ENCODE assay signal across 10 cellular contexts in genomic region chr7:88759956-88760515, GRCh38. TPM values are rescaled to one million over a fixed set of nuclear protein-coding genes. Genes with fewer than 3 reads are reported as not detected.
A peak's percentile ranks its signal among the peaks of the same experiment; 100 is the strongest.
DNase-seq lines count a peak whose midpoint lies in the region; ATAC-seq and TF ChIP-seq lines count a peak whose summit lies in the region.
"Had no signal": no experiment of that assay in that cellular context is flagged by ENCODE, and none has a peak within 500 bp of the region (broad histone marks: within the 10 kb centered on the region; RNA-seq: fewer than 3 reads in every experiment).

No MANE protein-coding gene starts in this region.

- no peaks in the 10 kb centered on the region for H3K9me2 ChIP-seq in GM23338 (ENCODE audit: insufficient read depth)

- H3K79me2 ChIP-seq in GM23338 (replicated peaks; ENCODE audit: insufficient read depth): no peaks in the 10 kb centered on the region

- H3K4me1 ChIP-seq in GM23338 (ENCODE audit: insufficient read depth) (peaks cover 3% of the 10 kb centered on the region; the same call in 1 of the 2 replicates), NT2/D1 (ENCODE audit: insufficient read depth, insufficient read length) (no peaks in the 10 kb centered on the region)

- H3F3A ChIP-seq in GM23338 (replicated peaks; ENCODE audit: low read depth): no peaks in the 10 kb centered on the region

- H3K27ac ChIP-seq in GM23338 (ENCODE audit: low read depth): no peak overlapping the region
- H3K27ac ChIP-seq: upper lobe of left lung had no signal

- H3K9me3 Mint-ChIP-seq in GM23338 (no peaks in the 10 kb centered on the region; the same call in 2 of the 3 replicates), glutamatergic neuron (ENCODE audit: unreplicated experiment) (peaks cover 3% of the 10 kb centered on the region), progenitor cell of endocrine pancreas (ENCODE audit: low read depth) (no peaks in the 10 kb centered on the region)

- no peaks in the 10 kb centered on the region for H3K36me3 ChIP-seq in GM23338 (ENCODE audit: insufficient read depth)
- no peaks in the 10 kb centered on the region for H3K36me3 ChIP-seq in NT2/D1 (ENCODE audit: insufficient read depth, insufficient read length, low read length)
- H3K36me3 ChIP-seq: upper lobe of left lung had no signal

- no peaks in the 10 kb centered on the region for H3K9me3 ChIP-seq in NT2/D1 (ENCODE audit: insufficient read depth, low read length)
- H3K9me3 ChIP-seq: upper lobe of left lung had no signal

- TF ChIP-seq CTCF in GM23338 (conservative IDR thresholded peaks at IDR 0.05; ENCODE audit: low read depth in 2 of 2) (no peak), glutamatergic neuron (IDR thresholded peaks at IDR 0.05; ENCODE audit: partially characterized antibody, unreplicated experiment) (no peak), progenitor cell of endocrine pancreas (IDR thresholded peaks at IDR 0.05; ENCODE audit: unreplicated experiment) (no peak)

- peak; percentile 4 for DNase-seq in GM23338 (ENCODE audit: low spot score)
- no peak for DNase-seq in NT2/D1 (ENCODE audit: low read depth, low spot score)
- no peak for DNase-seq in glutamatergic neuron
- DNase-seq in progenitor cell of endocrine pancreas (ENCODE audit: low spot score, unreplicated experiment): no peak
- no peak for DNase-seq in middle frontal gyrus (ENCODE audit: extremely low spot score, low spot score)
- no peak for DNase-seq in posterior cingulate gyrus
- DNase-seq: activated T-cell treated with anti-CD3 and anti-CD28 coated beads for 4 hours, natural killer cell had no signal

- peak overlapping the region; percentile 97 for H2AFZ ChIP-seq in GM23338

- H4K20me1 ChIP-seq in GM23338 (replicated peaks; ENCODE audit: insufficient read depth): no peaks in the 10 kb centered on the region

- H3K4me2 ChIP-seq in GM23338: peak overlapping the region; percentile 91

- H3K4me3 ChIP-seq in GM23338 (peak overlapping the region; percentile 65), NT2/D1 (ENCODE audit: insufficient read length, low read depth) (peak overlapping the region; percentile 45)

- H3K27me3 Mint-ChIP-seq in GM23338 (ENCODE audit: insufficient read depth, low read depth, poor library complexity): peaks cover 24% of the 10 kb centered on the region
- H3K27me3 Mint-ChIP-seq in glutamatergic neuron (ENCODE audit: unreplicated experiment): peaks cover 3% of the 10 kb centered on the region
- peaks cover 55% of the 10 kb centered on the region for H3K27me3 Mint-ChIP-seq in progenitor cell of endocrine pancreas

- peak overlapping the region; percentile 81 for H3K4me3 Mint-ChIP-seq in GM23338
- peak overlapping the region; percentile 87 for H3K4me3 Mint-ChIP-seq in glutamatergic neuron (ENCODE audit: unreplicated experiment)
- H3K4me3 Mint-ChIP-seq in progenitor cell of endocrine pancreas (ENCODE audit: low read depth): peak overlapping the region; percentile 66
- H3K4me3 Mint-ChIP-seq: natural killer cell had no signal

- no peak overlapping the region for H3K27ac Mint-ChIP-seq in GM23338
- peak overlapping the region; percentile 49 for H3K27ac Mint-ChIP-seq in glutamatergic neuron (ENCODE audit: unreplicated experiment)
- no peak overlapping the region for H3K27ac Mint-ChIP-seq in progenitor cell of endocrine pancreas
- H3K27ac Mint-ChIP-seq: natural killer cell had no signal

- H3K36me3 Mint-ChIP-seq in GM23338 (ENCODE audit: low read depth): no peaks in the 10 kb centered on the region
- no peaks in the 10 kb centered on the region for H3K36me3 Mint-ChIP-seq in glutamatergic neuron (ENCODE audit: unreplicated experiment)
- H3K36me3 Mint-ChIP-seq in progenitor cell of endocrine pancreas (ENCODE audit: insufficient read depth): no peaks in the 10 kb centered on the region

- peaks cover 8% of the 10 kb centered on the region for H3K4me1 Mint-ChIP-seq in GM23338
- H3K4me1 Mint-ChIP-seq in glutamatergic neuron (ENCODE audit: low read depth, unreplicated experiment): peaks cover 2% of the 10 kb centered on the region
- peaks cover 19% of the 10 kb centered on the region for H3K4me1 Mint-ChIP-seq in progenitor cell of endocrine pancreas (ENCODE audit: low read depth)
- H3K4me1 Mint-ChIP-seq: natural killer cell had no signal

- ATAC-seq in GM23338: no peak
- ATAC-seq in HG02870 (IDR thresholded peaks at IDR 0.05; ENCODE audit: unreplicated experiment): no peak
- ATAC-seq: natural killer cell had no signal

- H3K27me3 ChIP-seq in GM23338 (ENCODE audit: insufficient read depth) (peaks cover 51% of the 10 kb centered on the region), NT2/D1 (ENCODE audit: insufficient read depth, insufficient read length) (peaks cover 32% of the 10 kb centered on the region)

- peak overlapping the region; percentile 32 for H3K9ac ChIP-seq in NT2/D1 (ENCODE audit: insufficient read length, low read depth)

- intact Hi-C loops in posterior cingulate gyrus (cut with DNase I): no loop called here

TF ChIP-seq in GM23338, 12 proteins besides CTCF, POLR2A, EP300 and RAD21 (continues in another document):
- TF ChIP-seq, protein P1, sequence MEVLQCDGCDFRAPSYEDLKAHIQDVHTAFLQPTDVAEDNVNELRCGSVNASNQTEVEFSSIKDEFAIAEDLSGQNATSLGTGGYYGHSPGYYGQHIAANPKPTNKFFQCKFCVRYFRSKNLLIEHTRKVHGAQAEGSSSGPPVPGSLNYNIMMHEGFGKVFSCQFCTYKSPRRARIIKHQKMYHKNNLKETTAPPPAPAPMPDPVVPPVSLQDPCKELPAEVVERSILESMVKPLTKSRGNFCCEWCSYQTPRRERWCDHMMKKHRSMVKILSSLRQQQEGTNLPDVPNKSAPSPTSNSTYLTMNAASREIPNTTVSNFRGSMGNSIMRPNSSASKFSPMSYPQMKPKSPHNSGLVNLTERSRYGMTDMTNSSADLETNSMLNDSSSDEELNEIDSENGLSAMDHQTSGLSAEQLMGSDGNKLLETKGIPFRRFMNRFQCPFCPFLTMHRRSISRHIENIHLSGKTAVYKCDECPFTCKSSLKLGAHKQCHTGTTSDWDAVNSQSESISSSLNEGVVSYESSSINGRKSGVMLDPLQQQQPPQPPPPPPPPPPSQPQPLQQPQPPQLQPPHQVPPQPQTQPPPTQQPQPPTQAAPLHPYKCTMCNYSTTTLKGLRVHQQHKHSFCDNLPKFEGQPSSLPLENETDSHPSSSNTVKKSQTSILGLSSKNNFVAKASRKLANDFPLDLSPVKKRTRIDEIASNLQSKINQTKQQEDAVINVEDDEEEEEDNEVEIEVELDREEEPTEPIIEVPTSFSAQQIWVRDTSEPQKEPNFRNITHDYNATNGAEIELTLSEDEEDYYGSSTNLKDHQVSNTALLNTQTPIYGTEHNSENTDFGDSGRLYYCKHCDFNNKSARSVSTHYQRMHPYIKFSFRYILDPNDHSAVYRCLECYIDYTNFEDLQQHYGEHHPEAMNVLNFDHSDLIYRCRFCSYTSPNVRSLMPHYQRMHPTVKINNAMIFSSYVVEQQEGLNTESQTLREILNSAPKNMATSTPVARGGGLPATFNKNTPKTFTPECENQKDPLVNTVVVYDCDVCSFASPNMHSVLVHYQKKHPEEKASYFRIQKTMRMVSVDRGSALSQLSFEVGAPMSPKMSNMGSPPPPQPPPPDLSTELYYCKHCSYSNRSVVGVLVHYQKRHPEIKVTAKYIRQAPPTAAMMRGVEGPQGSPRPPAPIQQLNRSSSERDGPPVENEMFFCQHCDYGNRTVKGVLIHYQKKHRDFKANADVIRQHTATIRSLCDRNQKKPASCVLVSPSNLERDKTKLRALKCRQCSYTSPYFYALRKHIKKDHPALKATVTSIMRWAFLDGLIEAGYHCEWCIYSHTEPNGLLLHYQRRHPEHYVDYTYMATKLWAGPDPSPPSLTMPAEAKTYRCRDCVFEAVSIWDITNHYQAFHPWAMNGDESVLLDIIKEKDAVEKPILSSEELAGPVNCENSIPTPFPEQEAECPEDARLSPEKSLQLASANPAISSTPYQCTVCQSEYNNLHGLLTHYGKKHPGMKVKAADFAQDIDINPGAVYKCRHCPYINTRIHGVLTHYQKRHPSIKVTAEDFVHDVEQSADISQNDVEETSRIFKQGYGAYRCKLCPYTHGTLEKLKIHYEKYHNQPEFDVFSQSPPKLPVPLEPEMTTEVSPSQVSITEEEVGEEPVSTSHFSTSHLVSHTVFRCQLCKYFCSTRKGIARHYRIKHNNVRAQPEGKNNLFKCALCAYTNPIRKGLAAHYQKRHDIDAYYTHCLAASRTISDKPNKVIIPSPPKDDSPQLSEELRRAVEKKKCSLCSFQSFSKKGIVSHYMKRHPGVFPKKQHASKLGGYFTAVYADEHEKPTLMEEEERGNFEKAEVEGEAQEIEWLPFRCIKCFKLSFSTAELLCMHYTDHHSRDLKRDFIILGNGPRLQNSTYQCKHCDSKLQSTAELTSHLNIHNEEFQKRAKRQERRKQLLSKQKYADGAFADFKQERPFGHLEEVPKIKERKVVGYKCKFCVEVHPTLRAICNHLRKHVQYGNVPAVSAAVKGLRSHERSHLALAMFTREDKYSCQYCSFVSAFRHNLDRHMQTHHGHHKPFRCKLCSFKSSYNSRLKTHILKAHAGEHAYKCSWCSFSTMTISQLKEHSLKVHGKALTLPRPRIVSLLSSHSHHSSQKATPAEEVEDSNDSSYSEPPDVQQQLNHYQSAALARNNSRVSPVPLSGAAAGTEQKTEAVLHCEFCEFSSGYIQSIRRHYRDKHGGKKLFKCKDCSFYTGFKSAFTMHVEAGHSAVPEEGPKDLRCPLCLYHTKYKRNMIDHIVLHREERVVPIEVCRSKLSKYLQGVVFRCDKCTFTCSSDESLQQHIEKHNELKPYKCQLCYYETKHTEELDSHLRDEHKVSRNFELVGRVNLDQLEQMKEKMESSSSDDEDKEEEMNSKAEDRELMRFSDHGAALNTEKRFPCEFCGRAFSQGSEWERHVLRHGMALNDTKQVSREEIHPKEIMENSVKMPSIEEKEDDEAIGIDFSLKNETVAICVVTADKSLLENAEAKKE (CRISPR knock-in tag; IDR thresholded peaks at IDR 0.05): no peak
- TF ChIP-seq EZH2 (IDR thresholded peaks at IDR 0.05; ENCODE audit: low read depth, unreplicated experiment): no peak
- no peak for TF ChIP-seq CREB1 (CRISPR knock-in tag; IDR thresholded peaks at IDR 0.05; ENCODE audit: low read depth)
- TF ChIP-seq ZNF331 (CRISPR knock-in tag; IDR thresholded peaks at IDR 0.05; ENCODE audit: low read depth): no peak
- TF ChIP-seq POLR2AphosphoS5 (IDR thresholded peaks at IDR 0.05; ENCODE audit: low read depth): no peak
- TF ChIP-seq NANOG (IDR thresholded peaks at IDR 0.05; ENCODE audit: borderline replicate concordance): no peak

RNA-seq across cellular contexts. Expression of gene ZNF804B, which starts 0.5 kb away (rescaled TPM):
- not detected in 2 replicates for total RNA-seq in GM23338 (2014; rRNA removed; shearing (Covaris generic))
- not detected in 2 replicates for polyA plus RNA-seq in GM23338 (2016; fragmentation: Nextera tagmentation; extraction: Ambion mirVana)
- total RNA-seq in glutamatergic neuron (ENCODE audit: unreplicated experiment) (0.10 TPM), progenitor cell of endocrine pancreas (not detected in 2 replicates)
- total RNA-seq: natural killer cell, upper lobe of left lung had no signal

RNA-seq across cellular contexts. Expression of gene TEX47, which starts 35.5 kb away (rescaled TPM):
- total RNA-seq in GM23338 (2014; rRNA removed; shearing (Covaris generic)): not detected in 2 replicates
- polyA plus RNA-seq in GM23338 (2016; fragmentation: Nextera tagmentation; extraction: Ambion mirVana): not detected in 2 replicates
- total RNA-seq in glutamatergic neuron (ENCODE audit: unreplicated experiment) (not detected), progenitor cell of endocrine pancreas (not detected in 2 replicates)
- total RNA-seq: natural killer cell, upper lobe of left lung had no signal
